1 cellular context compared by ENCODE assay signal in genomic region chr2:66596229-66596628, GRCh38.
TF ChIP-seq lines count a peak whose summit lies in the region.

No MANE protein-coding gene starts in this region.

TF ChIP-seq in WTC11, 78 proteins besides CTCF, POLR2A, EP300 and RAD21 (continued from another document):
- TF ChIP-seq ZNF219 (CRISPR knock-in tag; IDR thresholded peaks at IDR 0.05; ENCODE audit: borderline replicate concordance) (no peak), GRHL2 (CRISPR knock-in tag; IDR thresholded peaks at IDR 0.05; ENCODE audit: insufficient replicate concordance, severe bottlenecking) (no peak), USF1 (CRISPR knock-in tag; IDR thresholded peaks at IDR 0.05) (no peak), SMAD4 (CRISPR knock-in tag; IDR thresholded peaks at IDR 0.05) (no peak), FOXP4 (CRISPR knock-in tag; IDR thresholded peaks at IDR 0.05) (no peak), NR2C2 (CRISPR knock-in tag; IDR thresholded peaks at IDR 0.05) (no peak), NFYB (CRISPR knock-in tag; conservative IDR thresholded peaks at IDR 0.05; ENCODE audit: low read depth) (no peak), ZNF512 (CRISPR knock-in tag; IDR thresholded peaks at IDR 0.05; ENCODE audit: borderline replicate concordance) (no peak), ZNF532 (CRISPR knock-in tag; IDR thresholded peaks at IDR 0.05; ENCODE audit: borderline replicate concordance) (no peak)
